In genomic region chr14:31992051-31992450, GRCh38 we compare ENCODE assay signal across 11 cellular contexts.
DNase-seq lines count a peak whose midpoint lies in the region; ATAC-seq and TF ChIP-seq lines count a peak whose summit lies in the region.
"Had no signal": no experiment of that assay in that cellular context is flagged by ENCODE, and none has a peak within 500 bp of the region (broad histone marks: within the 10 kb centered on the region; RNA-seq: fewer than 3 reads in every experiment).

No MANE protein-coding gene starts in this region.

- no peaks in the 10 kb centered on the region for H3K27me3 ChIP-seq in brain microvascular endothelial cell (replicated peaks)
- no peaks in the 10 kb centered on the region for H3K27me3 ChIP-seq in suprapubic skin

- H3K4me1 ChIP-seq in suprapubic skin: peaks cover 11% of the 10 kb centered on the region
- H3K4me1 ChIP-seq: lower lobe of right lung had no signal

- H3K27ac ChIP-seq in brain microvascular endothelial cell (peak overlapping the region; percentile 42), suprapubic skin (peak overlapping the region; percentile 46)
- H3K27ac ChIP-seq: lower lobe of right lung had no signal

- no peaks in the 10 kb centered on the region for H3K36me3 ChIP-seq in brain microvascular endothelial cell (replicated peaks)
- no peaks in the 10 kb centered on the region for H3K36me3 ChIP-seq in suprapubic skin
- H3K36me3 ChIP-seq: lower lobe of right lung had no signal

- no peaks in the 10 kb centered on the region for H3K9me3 ChIP-seq in suprapubic skin
- H3K9me3 ChIP-seq: lower lobe of right lung had no signal

- DNase-seq in HFF-Myc (ENCODE audit: extremely low read depth, low read depth) (peak; percentile 92), brain microvascular endothelial cell (peak; percentile 81), kidney tubule cell (ENCODE audit: low spot score) (peak; percentile 61), suprapubic skin (ENCODE audit: low spot score in 2 of 2) (no peak), NCI-H1436 (lab: John Stamatoyannopoulos, UW) (no peak)
- no peak for DNase-seq in activated CD8-positive, alpha-beta memory T cell treated with anti-CD3 and anti-CD28 coated beads for 24 hours
- DNase-seq: lower lobe of right lung, NCI-H187, right cardiac atrium had no signal

- 68% methylated on average over 1 of the region's 1 CpG for WGBS in suprapubic skin

- no peak for TF ChIP-seq POLR2A in suprapubic skin (IDR thresholded peaks at IDR 0.05)

- TF ChIP-seq CTCF in HFF-Myc (IDR thresholded peaks at IDR 0.05; ENCODE audit: low read depth, low read length, missing control alignments) (no peak), brain microvascular endothelial cell (IDR thresholded peaks at IDR 0.05; ENCODE audit: low read depth, low read length, missing control alignments) (no peak), suprapubic skin (IDR thresholded peaks at IDR 0.05) (no peak)

- TF ChIP-seq EP300 in suprapubic skin (IDR thresholded peaks at IDR 0.05): no peak

- in situ Hi-C loops in brain microvascular endothelial cell (cut with HindIII; ENCODE audit: low pct_ligation_motif_present, low sequenced_read_pairs): no loop called here

- ATAC-seq in HG03354 (IDR thresholded peaks at IDR 0.05; ENCODE audit: poor library complexity, severe bottlenecking, unreplicated experiment): no peak
- ATAC-seq in GM18520 (IDR thresholded peaks at IDR 0.05; ENCODE audit: unreplicated experiment): no peak
- ATAC-seq: lower lobe of right lung, right cardiac atrium had no signal

- H3K4me3 ChIP-seq in HFF-Myc (replicated peaks; ENCODE audit: low read depth, low read length): no peak overlapping the region
- no peak overlapping the region for H3K4me3 ChIP-seq in brain microvascular endothelial cell (ENCODE audit: low read depth, low read length)
- H3K4me3 ChIP-seq in suprapubic skin: no peak overlapping the region
- H3K4me3 ChIP-seq: lower lobe of right lung had no signal

Comparison
In these comparisons a context has a peak if more than half of its experiments do, and no peak if none do; other contexts are left out.
1. DNase-seq: peak in HFF-Myc (single experiment), brain microvascular endothelial cell (single experiment) and kidney tubule cell (single experiment); none in suprapubic skin (0 of 2), NCI-H1436 (single experiment) and activated CD8-positive, alpha-beta memory T cell treated with anti-CD3 and anti-CD28 coated beads for 24 hours (single experiment).